ENCODE assay signal across 1 cellular context in the genomic region with DNA sequence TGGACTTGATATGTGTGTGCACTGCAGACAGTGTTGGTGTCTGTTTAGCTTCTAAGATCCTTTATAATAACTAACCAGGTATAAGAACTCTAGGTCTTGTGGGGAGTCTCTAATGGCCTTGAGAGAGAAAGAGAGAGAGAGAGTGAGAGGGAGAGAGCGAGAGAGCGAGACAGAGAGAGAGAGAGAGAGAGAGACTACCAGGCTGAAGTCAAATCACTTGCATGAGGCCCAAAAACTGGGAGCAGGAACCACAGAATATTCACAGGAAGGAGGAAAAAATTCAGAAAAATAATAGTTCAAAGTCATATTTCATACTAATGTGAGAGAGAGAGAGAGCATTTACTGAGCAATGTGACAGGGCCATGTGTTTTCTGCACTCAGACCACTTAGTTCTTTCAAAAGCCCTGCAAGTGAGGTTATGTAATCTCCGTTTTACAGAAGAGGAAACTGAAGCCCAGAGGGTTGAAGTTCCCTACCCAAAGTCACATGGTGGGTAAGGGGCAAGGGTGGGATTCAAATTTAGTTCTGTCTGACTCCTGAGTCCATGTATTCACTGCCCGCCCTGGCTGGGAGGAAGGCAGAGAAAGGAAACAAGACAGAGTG.
TF ChIP-seq lines count a peak whose summit lies in the region.

No MANE protein-coding gene starts in this region.

TF ChIP-seq in HEK293T, 16 proteins besides CTCF, POLR2A, EP300 and RAD21 (continued from another document):
- no peak for TF ChIP-seq NFRKB (IDR thresholded peaks at IDR 0.05)
